Comparison of ENCODE assay signal across 1 cellular context in genomic region chr17:50867856-50868438, GRCh38.
TF ChIP-seq lines count a peak whose summit lies in the region.

No MANE protein-coding gene starts in this region.

TF ChIP-seq in HEK293, 187 proteins besides CTCF, POLR2A, EP300 and RAD21 (continued from another document):
- 0 out of 2 replicates have a peak, but pooled peaks have one; percentile 17 for TF ChIP-seq PRDM4 (tag by site-specific recombination; IDR thresholded peaks at IDR 0.05)
TF ChIP-seq in HEK293: peak in this region for 41.
